In the genomic region with DNA sequence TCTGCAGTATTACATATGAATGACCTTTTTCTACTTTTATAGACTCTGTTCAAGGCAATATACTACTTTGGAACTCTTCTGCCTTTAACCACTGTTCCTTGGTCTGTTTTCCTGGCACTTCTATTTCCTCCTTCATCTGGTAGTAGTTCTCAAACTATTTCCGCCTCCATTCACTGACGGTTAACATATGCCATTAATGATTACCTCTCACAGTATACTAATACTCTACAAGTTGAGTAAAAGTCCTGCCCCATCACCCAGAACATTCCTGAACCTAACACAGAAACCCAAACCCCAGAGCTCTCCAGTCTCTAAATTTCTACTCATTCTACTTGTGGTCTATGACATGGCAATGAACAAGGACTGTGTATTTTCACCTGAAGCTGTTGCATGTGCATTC, we compare ENCODE assay signal across 14 cellular contexts. TPM values are rescaled to one million over a fixed set of nuclear protein-coding genes. Genes with fewer than 3 reads are reported as not detected.
A peak's percentile ranks its signal among the peaks of the same experiment; 100 is the strongest.
DNase-seq lines count a peak whose midpoint lies in the region; ATAC-seq, FAIRE-seq and TF ChIP-seq lines count a peak whose summit lies in the region.
"Had no signal": no experiment of that assay in that cellular context is flagged by ENCODE, and none has a peak within 500 bp of the region (broad histone marks: within the 10 kb centered on the region; RNA-seq: fewer than 3 reads in every experiment).

No MANE protein-coding gene starts in this region.

- H3K27me3 Mint-ChIP-seq in activated T-helper 2 cell treated with anti-CD3 and anti-CD28 coated beads, Interferon-gamma antibody, Interleukin-2, Interleukin-4, amounts not matched to agents 10 μg/mL and 5 μg/mL and 100 μg/mL, durations not matched to agents 14 hours and 24 hours and 36 hours (ENCODE audit: low read depth): no peaks in the 10 kb centered on the region

- intact Hi-C loops in activated T-helper 2 cell treated with anti-CD3 and anti-CD28 coated beads, Interferon-gamma antibody, Interleukin-2, Interleukin-4, amounts not matched to agents 10 μg/mL and 5 μg/mL and 100 μg/mL, durations not matched to agents 14 hours and 24 hours and 36 hours (cut with micrococcal nuclease): no loop called here
- intact Hi-C loops in mucosa of descending colon (cut with DNase I, micrococcal nuclease): no loop called here

- peak in 1 of 2 experiments; percentile 47 for DNase-seq in A549 (ENCODE audit: low read depth in 1 of 2, low spot score in 1 of 2)
- DNase-seq in Caki2 (ENCODE audit: low read depth): peak; percentile 82
- no peak for DNase-seq in activated T-helper 2 cell treated with anti-CD3 and anti-CD28 coated beads, Interferon-gamma antibody, Interleukin-2, Interleukin-4, amounts not matched to agents 10 μg/mL and 5 μg/mL and 100 μg/mL, durations not matched to agents 14 hours and 24 hours and 36 hours (ENCODE audit: low spot score)
- DNase-seq in mucosa of descending colon: no peak
- no peak for DNase-seq in NCI-H1092 treated with DMSO at 0.1 percent for 48 hours (lab: John Stamatoyannopoulos, UW)
- no peak for DNase-seq in D721Med (ENCODE audit: insufficient read length, low spot score)
- DNase-seq in D341Med (ENCODE audit: low spot score): no peak
- no peak for DNase-seq in Ammon's horn (ENCODE audit: low spot score)
- DNase-seq: activated CD4-positive, alpha-beta T cell treated with anti-CD3 and anti-CD28 coated beads for 1 hour; BE2C; NCI-H2107; NCI-H82; occipital lobe had no signal

- peak overlapping the region; percentile 47 to 75; a peak in 5 of 6 replicates for H3K27ac ChIP-seq in A549
- H3K27ac ChIP-seq: ascending aorta had no signal

- ATAC-seq in A549: peak in 1 of 2 experiments; percentile 1; a peak in 1 of 6 replicates
- peak; percentile 40 for ATAC-seq in mucosa of descending colon

- H3K36me3 ChIP-seq in mucosa of descending colon (ENCODE audit: low read depth): no peaks in the 10 kb centered on the region
- H3K36me3 ChIP-seq: ascending aorta, BE2C had no signal

- H3K4me2 ChIP-seq in A549: peak overlapping the region; percentile 83

- no peak for TF ChIP-seq EP300 in A549 (IDR thresholded peaks at IDR 0.05)

- TF ChIP-seq RAD21 in A549 (conservative IDR thresholded peaks at IDR 0.05 in 1 of 2, IDR thresholded peaks at IDR 0.05 in 1 of 2): no peak

- in situ Hi-C loops in Caki2 (cut with HindIII; ENCODE audit: low pct_unique_long_range_greater_than_20kb, low sequenced_read_pairs): no loop called here

- no peaks in the 10 kb centered on the region for H3K9me3 Mint-ChIP-seq in activated T-helper 2 cell treated with anti-CD3 and anti-CD28 coated beads, Interferon-gamma antibody, Interleukin-2, Interleukin-4, amounts not matched to agents 10 μg/mL and 5 μg/mL and 100 μg/mL, durations not matched to agents 14 hours and 24 hours and 36 hours

- H3K4me1 Mint-ChIP-seq in activated T-helper 2 cell treated with anti-CD3 and anti-CD28 coated beads, Interferon-gamma antibody, Interleukin-2, Interleukin-4, amounts not matched to agents 10 μg/mL and 5 μg/mL and 100 μg/mL, durations not matched to agents 14 hours and 24 hours and 36 hours (ENCODE audit: low read depth): peaks cover 41% of the 10 kb centered on the region

- H3K9me3 ChIP-seq in A549: no peaks in the 10 kb centered on the region
- no peaks in the 10 kb centered on the region for H3K9me3 ChIP-seq in mucosa of descending colon
- H3K9me3 ChIP-seq: ascending aorta, BE2C had no signal

- TF ChIP-seq CTCF in A549 (IDR thresholded peaks at IDR 0.05): no peak
- no peak for TF ChIP-seq CTCF in mucosa of descending colon (IDR thresholded peaks at IDR 0.05)
- no peak for TF ChIP-seq CTCF in D721Med (IDR thresholded peaks at IDR 0.05; ENCODE audit: insufficient read depth, missing control alignments)

- no peak for TF ChIP-seq POLR2A in A549 (IDR thresholded peaks at IDR 0.05; ENCODE audit: low read length)

- no peak overlapping the region for H3K4me3 Mint-ChIP-seq in activated T-helper 2 cell treated with anti-CD3 and anti-CD28 coated beads, Interferon-gamma antibody, Interleukin-2, Interleukin-4, amounts not matched to agents 10 μg/mL and 5 μg/mL and 100 μg/mL, durations not matched to agents 14 hours and 24 hours and 36 hours (ENCODE audit: low read depth)

- WGBS in A549 (ENCODE audit: missing lambda C conversion rate): 16% methylated on average over 2 of the region's 2 CpGs

- FAIRE-seq in A549 (lab: Jason Lieb, UNC) (no peak), D721Med (lab: Jason Lieb, UNC) (no peak)

- POLR2A ChIA-PET in A549 (lab: Yijun Ruan, JAX): no interaction called here

- H3K36me3 Mint-ChIP-seq in activated T-helper 2 cell treated with anti-CD3 and anti-CD28 coated beads, Interferon-gamma antibody, Interleukin-2, Interleukin-4, amounts not matched to agents 10 μg/mL and 5 μg/mL and 100 μg/mL, durations not matched to agents 14 hours and 24 hours and 36 hours (ENCODE audit: low read depth): peaks cover 32% of the 10 kb centered on the region

- H3K4me1 ChIP-seq in A549 (peaks cover 57% of the 10 kb centered on the region), mucosa of descending colon (ENCODE audit: low read depth) (peaks cover 37% of the 10 kb centered on the region)
- H3K4me1 ChIP-seq: BE2C had no signal

- CTCF ChIA-PET in A549 (lab: Yijun Ruan, JAX): no interaction called here

- H3K4me3 ChIP-seq in A549: no peak overlapping the region
- no peak overlapping the region for H3K4me3 ChIP-seq in mucosa of descending colon

- peak overlapping the region; percentile 1 for H3K27ac Mint-ChIP-seq in activated T-helper 2 cell treated with anti-CD3 and anti-CD28 coated beads, Interferon-gamma antibody, Interleukin-2, Interleukin-4, amounts not matched to agents 10 μg/mL and 5 μg/mL and 100 μg/mL, durations not matched to agents 14 hours and 24 hours and 36 hours

TF ChIP-seq in A549, 52 proteins besides CTCF, POLR2A, EP300 and RAD21 (continues in another document):
- TF ChIP-seq HEYL (CRISPR knock-in tag; IDR thresholded peaks at IDR 0.05) (no peak), EHF (CRISPR knock-in tag; IDR thresholded peaks at IDR 0.05) (no peak), HDAC2 (IDR thresholded peaks at IDR 0.05) (no peak), HOXA7 (CRISPR knock-in tag; IDR thresholded peaks at IDR 0.05) (no peak), ZFP36 (IDR thresholded peaks at IDR 0.05; ENCODE audit: borderline replicate concordance, partially characterized antibody) (no peak), RFX5 (IDR thresholded peaks at IDR 0.05) (no peak), ATOH8 (CRISPR knock-in tag; IDR thresholded peaks at IDR 0.05; ENCODE audit: low read depth) (no peak), ZC3H11A (IDR thresholded peaks at IDR 0.05) (no peak), NPAS2 (CRISPR knock-in tag; IDR thresholded peaks at IDR 0.05; ENCODE audit: borderline replicate concordance) (no peak), RNF2 (IDR thresholded peaks at IDR 0.05; ENCODE audit: borderline replicate concordance, low read depth) (no peak), ZSCAN20 (CRISPR knock-in tag; IDR thresholded peaks at IDR 0.05) (no peak), MYC (IDR thresholded peaks at IDR 0.05; ENCODE audit: borderline replicate concordance, low read length) (no peak), TP53 (CRISPR knock-in tag; IDR thresholded peaks at IDR 0.05) (no peak)
- TF ChIP-seq, protein P1, sequence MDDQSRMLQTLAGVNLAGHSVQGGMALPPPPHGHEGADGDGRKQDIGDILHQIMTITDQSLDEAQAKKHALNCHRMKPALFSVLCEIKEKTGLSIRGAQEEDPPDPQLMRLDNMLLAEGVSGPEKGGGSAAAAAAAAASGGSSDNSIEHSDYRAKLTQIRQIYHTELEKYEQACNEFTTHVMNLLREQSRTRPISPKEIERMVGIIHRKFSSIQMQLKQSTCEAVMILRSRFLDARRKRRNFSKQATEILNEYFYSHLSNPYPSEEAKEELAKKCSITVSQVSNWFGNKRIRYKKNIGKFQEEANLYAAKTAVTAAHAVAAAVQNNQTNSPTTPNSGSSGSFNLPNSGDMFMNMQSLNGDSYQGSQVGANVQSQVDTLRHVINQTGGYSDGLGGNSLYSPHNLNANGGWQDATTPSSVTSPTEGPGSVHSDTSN (IDR thresholded peaks at IDR 0.05): no peak

RNA-seq across cellular contexts. Expression of gene GFPT1, which starts 4.5 kb away (rescaled TPM):
- polyA plus RNA-seq in A549 (2011; rRNA removed) (53.3 and 59.9 TPM in 2 replicates), A549 (2017; fragmentation: RNase III; extraction: RNeasy Plus Mini Kit Qiagen cat#74134 plus additional on column Dnase treatment) (23.2 to 24.4 TPM (median 24.0 TPM) in 3 replicates)
- polyA plus RNA-seq in A549 (2012; cell fraction: cytosol; rRNA removed): 8.1 and 9.0 TPM in 2 replicates
- 5.8 and 9.4 TPM in 2 replicates for polyA plus RNA-seq in A549 (2012; cell fraction: nucleus; rRNA removed)
- 29.6 and 30.6 TPM in 2 replicates for polyA minus RNA-seq in A549 (2011; rRNA and poly(A)+ RNA removed)
- 32.5 and 35.1 TPM in 2 replicates for total RNA-seq in Caki2 (2014; rRNA removed; shearing (Covaris generic); ENCODE audit: low replicate concordance)
- 55.7 and 56.6 TPM in 2 replicates for total RNA-seq in activated T-helper 2 cell treated with anti-CD3 and anti-CD28 coated beads, Interferon-gamma antibody, Interleukin-2, Interleukin-4, amounts not matched to agents 10 μg/mL and 5 μg/mL and 100 μg/mL, durations not matched to agents 14 hours and 24 hours and 36 hours
- total RNA-seq in mucosa of descending colon: 100 to 1,000 TPM in 2 of 3 donors, 10 to 100 TPM in 1; 79.3 to 196 (median 180) TPM

RNA-seq across cellular contexts. Expression of gene NFU1, which starts 54.7 kb away (rescaled TPM):
- polyA plus RNA-seq in A549 (2011; rRNA removed) (67.9 and 99.2 TPM in 2 replicates), A549 (2017; fragmentation: RNase III; extraction: RNeasy Plus Mini Kit Qiagen cat#74134 plus additional on column Dnase treatment) (61.4 to 65.4 TPM (median 64.8 TPM) in 3 replicates)
- polyA plus RNA-seq in A549 (2012; cell fraction: cytosol; rRNA removed): 27.3 and 30.3 TPM in 2 replicates
- polyA plus RNA-seq in A549 (2012; cell fraction: nucleus; rRNA removed): 12.4 and 13.2 TPM in 2 replicates
- 6.3 and 6.7 TPM in 2 replicates for polyA minus RNA-seq in A549 (2011; rRNA and poly(A)+ RNA removed)
- 61.9 and 78.5 TPM in 2 replicates for total RNA-seq in Caki2 (2014; rRNA removed; shearing (Covaris generic); ENCODE audit: low replicate concordance)
- total RNA-seq in activated T-helper 2 cell treated with anti-CD3 and anti-CD28 coated beads, Interferon-gamma antibody, Interleukin-2, Interleukin-4, amounts not matched to agents 10 μg/mL and 5 μg/mL and 100 μg/mL, durations not matched to agents 14 hours and 24 hours and 36 hours: 54.3 and 57.9 TPM in 2 replicates
- total RNA-seq in mucosa of descending colon: 10 to 100 TPM; 38.9 to 60.6 (median 47.2) TPM
